In the genomic region with DNA sequence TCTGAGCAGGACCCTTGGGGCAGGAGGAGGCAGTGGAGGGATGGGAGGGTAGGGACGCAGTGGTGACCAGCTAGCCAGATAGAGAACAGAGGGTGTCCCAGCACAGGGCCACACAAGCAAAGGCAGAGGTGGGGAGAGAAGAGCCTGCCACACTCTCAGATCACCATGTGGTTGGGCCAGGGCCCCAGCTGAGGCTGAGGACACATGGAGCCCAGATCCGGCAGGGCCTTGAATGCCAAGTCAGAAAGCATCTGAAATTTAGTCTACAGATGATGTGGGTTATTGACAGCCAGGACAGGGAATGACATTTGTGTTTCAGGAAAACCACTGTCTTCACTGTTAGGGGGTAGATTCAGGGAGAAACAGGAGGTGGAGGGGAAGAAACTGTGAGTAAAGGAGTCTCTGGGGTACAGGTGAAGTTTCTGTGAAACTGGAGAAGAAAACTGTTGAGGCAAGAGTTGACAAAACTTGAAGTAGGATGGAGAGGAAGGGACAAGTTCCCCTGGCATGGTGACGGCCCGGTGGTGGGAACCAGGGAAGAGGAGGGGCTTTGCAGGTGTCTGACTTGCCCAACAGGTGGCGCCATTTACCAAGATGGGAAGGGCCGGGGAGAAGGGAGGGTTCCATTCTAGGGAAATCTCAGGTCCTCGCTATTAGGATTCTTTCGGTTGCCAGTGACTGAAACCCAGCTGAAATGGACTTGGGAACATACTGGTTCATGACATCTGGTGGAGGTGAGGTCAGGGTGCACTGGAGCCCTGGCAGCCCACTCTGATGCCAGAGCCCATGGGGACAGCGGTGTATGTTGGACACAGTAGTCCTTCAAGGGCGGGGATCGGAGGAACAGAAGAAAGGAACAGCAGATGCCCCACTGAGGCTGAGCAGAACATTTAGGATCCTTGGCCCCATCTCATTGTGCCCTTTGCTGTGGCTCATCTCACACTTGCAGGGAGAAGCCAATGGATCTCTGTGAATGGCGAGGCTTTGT, we compare ENCODE assay signal across 9 cellular contexts.
A peak's percentile ranks its signal among the peaks of the same experiment; 100 is the strongest.
DNase-seq lines count a peak whose midpoint lies in the region; ATAC-seq and TF ChIP-seq lines count a peak whose summit lies in the region.
"Had no signal": no experiment of that assay in that cellular context is flagged by ENCODE, and none has a peak within 500 bp of the region (broad histone marks: within the 10 kb centered on the region; RNA-seq: fewer than 3 reads in every experiment).

No MANE protein-coding gene starts in this region.

- H3K27ac Mint-ChIP-seq in T-helper 2 cell treated with Interferon-gamma antibody and Interleukin-4, amounts not matched to agents 5 μg/mL and 100 μg/mL, for 36 hours, result no peak overlapping the region
- H3K27ac Mint-ChIP-seq: IgD-negative memory B cell had no signal

- no peak overlapping the region for H3K18ac ChIP-seq in mesendoderm (ENCODE audit: low read length)

- H2AK5ac ChIP-seq in mesendoderm (ENCODE audit: low read length), result no peak overlapping the region

- no CpG with 5 or more reads among the region's 12 CpGs for WGBS in mesendoderm (ENCODE audit: extremely low coverage, insufficient coverage, low lambda C conversion rate)
- 49 to 51% methylated on average over 11 to 12 of the region's 12 CpGs for WGBS in thyroid gland, 2 donors

- H3K27ac ChIP-seq in Karpas-422 (ENCODE audit: low read length), result no peak overlapping the region
- no peak overlapping the region for H3K27ac ChIP-seq in dorsolateral prefrontal cortex
- no peak overlapping the region for H3K27ac ChIP-seq in mesendoderm (ENCODE audit: low read depth, low read length)
- no peak overlapping the region for H3K27ac ChIP-seq in thyroid gland

- H2AFZ ChIP-seq in Karpas-422 (ENCODE audit: low read length), result peak overlapping the region; percentile 60; the same call in 1 of the 2 replicates

- H3K23ac ChIP-seq in mesendoderm (ENCODE audit: low read length), result no peak overlapping the region

- no peak overlapping the region for H4K5ac ChIP-seq in mesendoderm (ENCODE audit: low read length)

- H3K36me3 ChIP-seq in Karpas-422 (ENCODE audit: insufficient read depth, low read length) (no peaks in the 10 kb centered on the region), mesendoderm (ENCODE audit: control insufficient read depth, insufficient read depth, low read length) (no peaks in the 10 kb centered on the region), thyroid gland (no peaks in the 10 kb centered on the region)

- H3K27me3 ChIP-seq in Karpas-422 (ENCODE audit: low read length), result no peaks in the 10 kb centered on the region
- H3K27me3 ChIP-seq in dorsolateral prefrontal cortex, result no peaks in the 10 kb centered on the region
- no peaks in the 10 kb centered on the region for H3K27me3 ChIP-seq in mesendoderm (ENCODE audit: insufficient read depth, low read length, poor library complexity)
- no peaks in the 10 kb centered on the region for H3K27me3 ChIP-seq in thyroid gland

- H3K9ac ChIP-seq in Karpas-422 (ENCODE audit: low read length), result peak overlapping the region; percentile 13; the same call in 1 of the 2 replicates
- no peak overlapping the region for H3K9ac ChIP-seq in mesendoderm (ENCODE audit: low read length)

- no peak overlapping the region for H3K4ac ChIP-seq in mesendoderm (ENCODE audit: low read depth, low read length)

- no peaks in the 10 kb centered on the region for H3K9me3 Mint-ChIP-seq in T-helper 2 cell treated with Interferon-gamma antibody and Interleukin-4, amounts not matched to agents 5 μg/mL and 100 μg/mL, for 36 hours

- no peaks in the 10 kb centered on the region for H4K20me1 ChIP-seq in Karpas-422 (ENCODE audit: insufficient read depth, low read depth, low read length)

- no peaks in the 10 kb centered on the region for H3K79me1 ChIP-seq in mesendoderm (ENCODE audit: low read length)

- ATAC-seq in GM18909 (IDR thresholded peaks at IDR 0.05; ENCODE audit: poor library complexity, unreplicated experiment) (peak; percentile 59), GM21515 (IDR thresholded peaks at IDR 0.05; ENCODE audit: unreplicated experiment) (no peak)

- H3K4me1 ChIP-seq in Karpas-422 (ENCODE audit: low read length) (peaks cover 7% of the 10 kb centered on the region), mesendoderm (ENCODE audit: control insufficient read depth, low read depth, low read length) (peaks cover 4% of the 10 kb centered on the region), thyroid gland (no peaks in the 10 kb centered on the region)

- TF ChIP-seq CTCF in dorsolateral prefrontal cortex (IDR thresholded peaks at IDR 0.05 in 54 of 56, conservative IDR thresholded peaks at IDR 0.05 in 2 of 56; ENCODE audit: low read depth in 1 of 56, partially characterized antibody in 56 of 56), result peak; percentile 33 to 80 (median 67)
- peak in 4 of 6 experiments; percentile 35 to 75 (median 62) for TF ChIP-seq CTCF in thyroid gland (IDR thresholded peaks at IDR 0.05)

- H3K4me3 ChIP-seq in Karpas-422 (ENCODE audit: low read length) (no peak overlapping the region), dorsolateral prefrontal cortex (no peak overlapping the region), mesendoderm (ENCODE audit: low read length) (no peak overlapping the region), thyroid gland (replicated peaks in 1 of 3) (no peak overlapping the region)

- no peak for TF ChIP-seq POLR2A in thyroid gland (IDR thresholded peaks at IDR 0.05)

- H2BK15ac ChIP-seq in mesendoderm (replicated peaks; ENCODE audit: low read depth), result no peak overlapping the region

- no peak overlapping the region for H3K56ac ChIP-seq in mesendoderm (ENCODE audit: low read length)

- H2BK120ac ChIP-seq in mesendoderm (ENCODE audit: low read depth, low read length), result no peak overlapping the region

- H3K9me3 ChIP-seq in Karpas-422 (ENCODE audit: low read length) (no peaks in the 10 kb centered on the region), thyroid gland (no peaks in the 10 kb centered on the region)

- DNase-seq in C1 segment of cervical spinal cord (lab: John Stamatoyannopoulos, UW), result peak in 8 of 14 donors; percentile 12 to 36 (median 21)
- DNase-seq in Karpas-422, result peak; percentile 91
- DNase-seq in T-helper 2 cell treated with Interferon-gamma antibody and Interleukin-4, amounts not matched to agents 5 μg/mL and 100 μg/mL, for 36 hours (ENCODE audit: low spot score), result peak; percentile 13
- DNase-seq in dorsolateral prefrontal cortex, result peak in 5 of 10 donors; percentile 27 to 58 (median 35)
- peak; percentile 84 for DNase-seq in mesendoderm
- peak; percentile 37 to 57 for DNase-seq in thyroid gland

- H3K4me1 Mint-ChIP-seq in T-helper 2 cell treated with Interferon-gamma antibody and Interleukin-4, amounts not matched to agents 5 μg/mL and 100 μg/mL, for 36 hours (ENCODE audit: low read depth), result no peaks in the 10 kb centered on the region
- H3K4me1 Mint-ChIP-seq: IgD-negative memory B cell had no signal

- no peak overlapping the region for H3K4me2 ChIP-seq in Karpas-422 (ENCODE audit: low read depth, low read length, poor library complexity, severe bottlenecking)
- no peak overlapping the region for H3K4me2 ChIP-seq in mesendoderm (ENCODE audit: low read length)

- H2BK5ac ChIP-seq in mesendoderm (ENCODE audit: low read length), result no peak overlapping the region

- no peaks in the 10 kb centered on the region for H3K9me2 ChIP-seq in Karpas-422 (replicated peaks; ENCODE audit: insufficient read depth, low read length)

- H3K79me2 ChIP-seq in Karpas-422 (ENCODE audit: low read length) (no peaks in the 10 kb centered on the region), mesendoderm (ENCODE audit: control insufficient read depth, insufficient read depth, low read length) (no peaks in the 10 kb centered on the region)

- H4K8ac ChIP-seq in mesendoderm (ENCODE audit: low read depth, low read length), result no peak overlapping the region

- intact Hi-C loops in dorsolateral prefrontal cortex (cut with DNase I), result loop anchor here (1.0 to 5.0 kb wide), 3 partner anchors 28 to 37 kb away; no protein-coding TSS in a partner anchor
- intact Hi-C loops in thyroid gland (cut with DNase I), result no loop called here

- no peak overlapping the region for H3K4me3 Mint-ChIP-seq in T-helper 2 cell treated with Interferon-gamma antibody and Interleukin-4, amounts not matched to agents 5 μg/mL and 100 μg/mL, for 36 hours
- H3K4me3 Mint-ChIP-seq: IgD-negative memory B cell had no signal

- H3K27me3 Mint-ChIP-seq in T-helper 2 cell treated with Interferon-gamma antibody and Interleukin-4, amounts not matched to agents 5 μg/mL and 100 μg/mL, for 36 hours (ENCODE audit: low read depth), result peaks cover 7% of the 10 kb centered on the region

- no peaks in the 10 kb centered on the region for H3K36me3 Mint-ChIP-seq in T-helper 2 cell treated with Interferon-gamma antibody and Interleukin-4, amounts not matched to agents 5 μg/mL and 100 μg/mL, for 36 hours (ENCODE audit: low read depth)
- H3K36me3 Mint-ChIP-seq: IgD-negative memory B cell had no signal
